Comparison of ENCODE assay signal across 12 cellular contexts in genomic region chr5:52893105-52893504, GRCh38.
A peak's percentile ranks its signal among the peaks of the same experiment; 100 is the strongest.
DNase-seq lines count a peak whose midpoint lies in the region; ATAC-seq, FAIRE-seq and TF ChIP-seq lines count a peak whose summit lies in the region.
"Had no signal": no experiment of that assay in that cellular context is flagged by ENCODE, and none has a peak within 500 bp of the region (broad histone marks: within the 10 kb centered on the region; RNA-seq: fewer than 3 reads in every experiment).

No MANE protein-coding gene starts in this region.

- H3K4me1 Mint-ChIP-seq in HFFc6 (ENCODE audit: low read depth): peaks cover 55% of the 10 kb centered on the region

- peaks cover 40% of the 10 kb centered on the region for H3K36me3 Mint-ChIP-seq in HFFc6 (ENCODE audit: low read depth)

- FAIRE-seq in islet of Langerhans (lab: Jason Lieb, UNC): peak; percentile 91

- H3K9me3 Mint-ChIP-seq in HFFc6: no peaks in the 10 kb centered on the region
- H3K9me3 Mint-ChIP-seq: activated CD8-positive, alpha-beta T cell treated with anti-CD3 and anti-CD28 coated beads for 36 hours had no signal

- TF ChIP-seq CTCF in HFFc6 (IDR thresholded peaks at IDR 0.05): no peak
- TF ChIP-seq CTCF in cardiac fibroblast (IDR thresholded peaks at IDR 0.05; ENCODE audit: low read depth, low read length): no peak

- DNase-seq in HFFc6: peak; percentile 44
- DNase-seq in cardiac fibroblast (ENCODE audit: low read depth in 2 of 2): peak; percentile 77 to 86
- DNase-seq in smooth muscle cell of the brain vasculature (ENCODE audit: low read depth, low spot score): peak; percentile 28
- DNase-seq in stimulated activated CD4-positive, alpha-beta T cell treated with anti-CD3 and anti-CD28 coated beads, Interleukin-2, amount 100 ng/mL, for 24 hours: no peak
- DNase-seq in ureter (ENCODE audit: low spot score): no peak
- DNase-seq: activated CD8-positive, alpha-beta T cell treated with anti-CD3 and anti-CD28 coated beads for 36 hours; DMS79 treated with DMSO at 0.1 percent for 48 hours; naive thymus-derived CD4-positive, alpha-beta T cell; NCI-H524 treated with DMSO at 0.1 percent for 48 hours had no signal

- no peak overlapping the region; the same call in 1 of the 2 replicates for H3K27ac Mint-ChIP-seq in HFFc6
- H3K27ac Mint-ChIP-seq: activated CD8-positive, alpha-beta T cell treated with anti-CD3 and anti-CD28 coated beads for 36 hours; naive thymus-derived CD4-positive, alpha-beta T cell had no signal

- no peak overlapping the region for H3K4me3 Mint-ChIP-seq in HFFc6
- H3K4me3 Mint-ChIP-seq: activated CD8-positive, alpha-beta T cell treated with anti-CD3 and anti-CD28 coated beads for 36 hours; naive thymus-derived CD4-positive, alpha-beta T cell had no signal

- no peak for ATAC-seq in HG02938 (IDR thresholded peaks at IDR 0.05; ENCODE audit: unreplicated experiment)
- ATAC-seq in HG02840 (IDR thresholded peaks at IDR 0.05; ENCODE audit: low FRiP score, unreplicated experiment): no peak
- ATAC-seq: activated CD8-positive, alpha-beta T cell treated with anti-CD3 and anti-CD28 coated beads for 36 hours; naive thymus-derived CD4-positive, alpha-beta T cell had no signal

- H3K4me3 ChIP-seq in cardiac fibroblast (replicated peaks in 1 of 2; ENCODE audit: low read depth in 2 of 2, low read length in 2 of 2): no peak overlapping the region

- no peaks in the 10 kb centered on the region; the same call in 1 of the 2 replicates for H3K27me3 Mint-ChIP-seq in HFFc6 (ENCODE audit: insufficient read depth)
- H3K27me3 Mint-ChIP-seq: activated CD8-positive, alpha-beta T cell treated with anti-CD3 and anti-CD28 coated beads for 36 hours had no signal

Comparison
In these comparisons a context has a peak if more than half of its experiments do, and no peak if none do; other contexts are left out.
1. DNase-seq: peak in HFFc6 (single experiment), cardiac fibroblast (2 of 2) and smooth muscle cell of the brain vasculature (single experiment); none in stimulated activated CD4-positive, alpha-beta T cell treated with anti-CD3 and anti-CD28 coated beads, Interleukin-2, amount 100 ng/mL, for 24 hours (0 of 2) and ureter (single experiment).